1 cellular context compared by ENCODE assay signal in genomic region chr6:568954-569523, GRCh38.
A peak's percentile ranks its signal among the peaks of the same experiment; 100 is the strongest.
TF ChIP-seq lines count a peak whose summit lies in the region.

No MANE protein-coding gene starts in this region.

TF ChIP-seq in K562, 482 proteins besides CTCF, POLR2A, EP300 and RAD21 (continued from another document):
- TF ChIP-seq, protein P1, sequence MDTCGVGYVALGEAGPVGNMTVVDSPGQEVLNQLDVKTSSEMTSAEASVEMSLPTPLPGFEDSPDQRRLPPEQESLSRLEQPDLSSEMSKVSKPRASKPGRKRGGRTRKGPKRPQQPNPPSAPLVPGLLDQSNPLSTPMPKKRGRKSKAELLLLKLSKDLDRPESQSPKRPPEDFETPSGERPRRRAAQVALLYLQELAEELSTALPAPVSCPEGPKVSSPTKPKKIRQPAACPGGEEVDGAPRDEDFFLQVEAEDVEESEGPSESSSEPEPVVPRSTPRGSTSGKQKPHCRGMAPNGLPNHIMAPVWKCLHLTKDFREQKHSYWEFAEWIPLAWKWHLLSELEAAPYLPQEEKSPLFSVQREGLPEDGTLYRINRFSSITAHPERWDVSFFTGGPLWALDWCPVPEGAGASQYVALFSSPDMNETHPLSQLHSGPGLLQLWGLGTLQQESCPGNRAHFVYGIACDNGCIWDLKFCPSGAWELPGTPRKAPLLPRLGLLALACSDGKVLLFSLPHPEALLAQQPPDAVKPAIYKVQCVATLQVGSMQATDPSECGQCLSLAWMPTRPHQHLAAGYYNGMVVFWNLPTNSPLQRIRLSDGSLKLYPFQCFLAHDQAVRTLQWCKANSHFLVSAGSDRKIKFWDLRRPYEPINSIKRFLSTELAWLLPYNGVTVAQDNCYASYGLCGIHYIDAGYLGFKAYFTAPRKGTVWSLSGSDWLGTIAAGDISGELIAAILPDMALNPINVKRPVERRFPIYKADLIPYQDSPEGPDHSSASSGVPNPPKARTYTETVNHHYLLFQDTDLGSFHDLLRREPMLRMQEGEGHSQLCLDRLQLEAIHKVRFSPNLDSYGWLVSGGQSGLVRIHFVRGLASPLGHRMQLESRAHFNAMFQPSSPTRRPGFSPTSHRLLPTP (IDR thresholded peaks at IDR 0.05; ENCODE audit: borderline replicate concordance, extremely low read depth, insufficient read length): no peak
- TF ChIP-seq MAFG (tag; conservative IDR thresholded peaks at IDR 0.05) (0 out of 2 replicates have a peak, but pooled peaks have one; percentile 34), ZNF518B (CRISPR knock-in tag; IDR thresholded peaks at IDR 0.05) (no peak), MAFK (IDR thresholded peaks at IDR 0.05; ENCODE audit: low read length) (0 out of 2 replicates have a peak, but pooled peaks have one; percentile 32), NR4A1 (CRISPR knock-in tag; IDR thresholded peaks at IDR 0.05) (no peak), NR4A1 (tag; IDR thresholded peaks at IDR 0.05) (no peak), MYNN (IDR thresholded peaks at IDR 0.05) (no peak), MYNN (CRISPR knock-in tag; IDR thresholded peaks at IDR 0.05) (no peak), ZNF316 (IDR thresholded peaks at IDR 0.05) (peak; percentile 89), PML (IDR thresholded peaks at IDR 0.05; ENCODE audit: low read length) (no peak), C11orf30 (IDR thresholded peaks at IDR 0.05; ENCODE audit: low read depth) (peak; percentile 76), ZNF431 (CRISPR knock-in tag; IDR thresholded peaks at IDR 0.05) (no peak)
